In genomic region chr1:227934476-227935313, GRCh38 we compare ENCODE assay signal across 8 cellular contexts. TPM values are rescaled to one million over a fixed set of nuclear protein-coding genes. Genes with fewer than 3 reads are reported as not detected.
DNase-seq lines count a peak whose midpoint lies in the region; ATAC-seq and TF ChIP-seq lines count a peak whose summit lies in the region.

No MANE protein-coding gene starts in this region.

- peak in 1 of 2 donors; percentile 12 for TF ChIP-seq POLR2A in tibial nerve (IDR thresholded peaks at IDR 0.05)
- TF ChIP-seq POLR2A in lower leg skin (IDR thresholded peaks at IDR 0.05): no peak

- H3K4me1 ChIP-seq in mesodermal cell (ENCODE audit: control insufficient read depth, insufficient read depth, low read length, poor library complexity, severe bottlenecking) (no peaks in the 10 kb centered on the region), tibial nerve (peaks cover 0 to 38% (median 6%) of the 10 kb centered on the region in 4 donors)

- DNase-seq in AG04450 (ENCODE audit: low read depth, low spot score): no peak
- DNase-seq in NCI-H226: peak; percentile 62
- peak; percentile 70 for DNase-seq in astrocyte of the spinal cord (ENCODE audit: low read depth, low spot score)
- no peak for DNase-seq in tibial nerve (ENCODE audit: low spot score in 2 of 2)
- no peak for DNase-seq in lower leg skin (ENCODE audit: low spot score in 2 of 2)
- DNase-seq in left lobe of liver (ENCODE audit: low spot score): no peak

- ATAC-seq in HG03432 (IDR thresholded peaks at IDR 0.05; ENCODE audit: unreplicated experiment) (no peak), left lobe of liver (no peak)

- H3K36me3 ChIP-seq in mesodermal cell (ENCODE audit: control insufficient read depth, insufficient read depth, low read length) (no peaks in the 10 kb centered on the region), tibial nerve (no peaks in the 10 kb centered on the region)

- TF ChIP-seq EP300 in tibial nerve (IDR thresholded peaks at IDR 0.05): peak; percentile 57 to 67

- POLR2A ChIA-PET in AG04450 (lab: Yijun Ruan, JAX): no interaction called here

- no peaks in the 10 kb centered on the region for H3K27me3 ChIP-seq in AG04450 (ENCODE audit: control insufficient read depth, insufficient read depth, low read length)
- no peaks in the 10 kb centered on the region for H3K27me3 ChIP-seq in tibial nerve

- H3K27ac ChIP-seq in AG04450 (ENCODE audit: low read depth, low read length) (peak overlapping the region; percentile 31), mesodermal cell (ENCODE audit: low read depth, low read length, severe bottlenecking) (peak overlapping the region; percentile 37), tibial nerve (peak overlapping the region; percentile 40 to 82 (median 66))

- H3K9me3 ChIP-seq in AG04450 (ENCODE audit: control insufficient read depth, insufficient read depth, low read length): peaks cover 52% of the 10 kb centered on the region
- H3K9me3 ChIP-seq in mesodermal cell (ENCODE audit: control insufficient read depth, low read length): peaks cover 17% of the 10 kb centered on the region
- H3K9me3 ChIP-seq in tibial nerve: peaks cover 0 to 5% (median 0%) of the 10 kb centered on the region in 4 donors

- in situ Hi-C loops in astrocyte of the spinal cord (cut with HindIII; ENCODE audit: low sequenced_read_pairs): no loop called here

- CTCF ChIA-PET in AG04450 (lab: Charles Lee): no interaction called here

- 89 to 90% methylated on average over 5 of the region's 5 CpGs for WGBS in mesodermal cell (ENCODE audit: insufficient coverage in 2 of 2), 2 experiments
- WGBS in tibial nerve, 2 donors: 43 to 67% methylated on average over 5 of the region's 5 CpGs
- 13 to 23% methylated on average over 5 of the region's 5 CpGs for WGBS in lower leg skin, 2 donors

- intact Hi-C loops in lower leg skin (cut with DNase I; ENCODE audit: low total_unique reads): no loop called here

- no peak for TF ChIP-seq CTCF in AG04450 (IDR thresholded peaks at IDR 0.05; ENCODE audit: low read depth, low read length)
- no peak for TF ChIP-seq CTCF in astrocyte of the spinal cord (IDR thresholded peaks at IDR 0.05; ENCODE audit: low read depth, low read length)
- TF ChIP-seq CTCF in tibial nerve (IDR thresholded peaks at IDR 0.05): no peak
- no peak for TF ChIP-seq CTCF in lower leg skin (IDR thresholded peaks at IDR 0.05)

- H3K4me3 ChIP-seq in AG04450 (ENCODE audit: low read depth, low read length) (no peak overlapping the region), astrocyte of the spinal cord (ENCODE audit: low read depth, low read length) (no peak overlapping the region), mesodermal cell (ENCODE audit: extremely low read depth, insufficient read depth, low read length, poor library complexity, severe bottlenecking) (no peak overlapping the region), tibial nerve (no peak overlapping the region), lower leg skin (ENCODE audit: low read depth, poor library complexity, severe bottlenecking) (no peak overlapping the region)

RNA-seq across cellular contexts. Expression of gene WNT9A, which starts 13.0 kb away (rescaled TPM):
- polyA plus RNA-seq in AG04450 (2011; rRNA removed): 0.74 and 0.91 TPM in 2 replicates
- 0.64 and 1.0 TPM in 2 replicates for polyA minus RNA-seq in AG04450 (2011; rRNA and poly(A)+ RNA removed)
- polyA plus RNA-seq in mesodermal cell (2013, experiment 1 of 2): 1.3 TPM
- polyA plus RNA-seq in mesodermal cell (2013, experiment 2 of 2): 0.81 TPM
- 10 to 100 TPM in 1 of 4 donors, 1 to 10 TPM in 3; 5.1 to 12.8 (median 8.5) TPM for total RNA-seq in tibial nerve
- 1 to 10 TPM in 2 of 4 donors, under 1 TPM in 2; 0.72 to 2.5 (median 1.2) TPM for total RNA-seq in lower leg skin
- 0.05 TPM for total RNA-seq in left lobe of liver

Comparison
In these comparisons a context has a peak if more than half of its experiments do, and no peak if none do; other contexts are left out.
1. DNase-seq: peak in NCI-H226 (single experiment) and astrocyte of the spinal cord (single experiment); none in AG04450 (single experiment), tibial nerve (0 of 2), lower leg skin (0 of 2) and left lobe of liver (single experiment).
2. Peak in every context shown above with its lines, with median percentiles within 50 percentile points of each other: H3K27ac ChIP-seq.